In genomic region chr1:156118175-156118868, GRCh38 we compare ENCODE assay signal across 9 cellular contexts. TPM values are rescaled to one million over a fixed set of nuclear protein-coding genes. Genes with fewer than 3 reads are reported as not detected.
DNase-seq lines count a peak whose midpoint lies in the region; FAIRE-seq and TF ChIP-seq lines count a peak whose summit lies in the region.
"Had no signal": no experiment of that assay in that cellular context is flagged by ENCODE, and none has a peak within 500 bp of the region (broad histone marks: within the 10 kb centered on the region; RNA-seq: fewer than 3 reads in every experiment).

No MANE protein-coding gene starts in this region.

- peaks cover 9% of the 10 kb centered on the region for H3K79me2 ChIP-seq in mesendoderm (ENCODE audit: control insufficient read depth, insufficient read depth, low read length)

- H3K36me3 ChIP-seq in duodenal mucosa (ENCODE audit: control insufficient read depth in 1 of 2, insufficient read depth in 2 of 2, low read length in 2 of 2) (no peaks in the 10 kb centered on the region), mesendoderm (ENCODE audit: control insufficient read depth, insufficient read depth, low read length) (no peaks in the 10 kb centered on the region), vagina (no peaks in the 10 kb centered on the region)

- FAIRE-seq in D721Med (lab: Jason Lieb, UNC): no peak

- H3K18ac ChIP-seq in mesendoderm (ENCODE audit: low read length): no peak overlapping the region

- H4K5ac ChIP-seq in mesendoderm (ENCODE audit: low read length): no peak overlapping the region

- no peak overlapping the region for H2AK5ac ChIP-seq in mesendoderm (ENCODE audit: low read length)

- no peak overlapping the region for H2BK5ac ChIP-seq in mesendoderm (ENCODE audit: low read length)

- peak overlapping the region; percentile 30 for H3K56ac ChIP-seq in mesendoderm (ENCODE audit: low read length)

- no peak overlapping the region for H4K8ac ChIP-seq in mesendoderm (ENCODE audit: low read depth, low read length)

- H3K23ac ChIP-seq in mesendoderm (ENCODE audit: low read length): no peak overlapping the region

- H3K27me3 ChIP-seq in duodenal mucosa (ENCODE audit: control insufficient read depth in 1 of 2, insufficient read depth in 2 of 2, low read length in 2 of 2) (no peaks in the 10 kb centered on the region), mesendoderm (ENCODE audit: insufficient read depth, low read length, poor library complexity) (no peaks in the 10 kb centered on the region), vagina (no peaks in the 10 kb centered on the region)

- H3K4me1 ChIP-seq in duodenal mucosa (ENCODE audit: control insufficient read depth in 1 of 2, insufficient read depth in 2 of 2, low read length in 2 of 2) (peaks cover 52 to 74% of the 10 kb centered on the region in 2 donors), mesendoderm (ENCODE audit: control insufficient read depth, low read depth, low read length) (peaks cover 12% of the 10 kb centered on the region), vagina (peaks cover 80% of the 10 kb centered on the region)

- H3K4ac ChIP-seq in mesendoderm (ENCODE audit: low read depth, low read length): no peak overlapping the region

- intact Hi-C loops in vagina (cut with DNase I): no loop called here

- TF ChIP-seq POLR2A in vagina (IDR thresholded peaks at IDR 0.05): peak in 1 of 2 donors; percentile 33

- peak overlapping the region; percentile 82 for H3K27ac ChIP-seq in duodenal mucosa (ENCODE audit: low read depth, low read length)
- no peak overlapping the region for H3K27ac ChIP-seq in mesendoderm (ENCODE audit: low read depth, low read length)
- H3K27ac ChIP-seq in vagina: peak overlapping the region; percentile 97

- TF ChIP-seq CTCF in vagina (IDR thresholded peaks at IDR 0.05) (no peak), D721Med (IDR thresholded peaks at IDR 0.05; ENCODE audit: insufficient read depth, missing control alignments) (no peak)

- no peak overlapping the region for H3K4me2 ChIP-seq in mesendoderm (ENCODE audit: low read length)

- peaks cover 11% of the 10 kb centered on the region for H3K79me1 ChIP-seq in mesendoderm (ENCODE audit: low read length)

- no CpG with 5 or more reads among the region's 8 CpGs for whole genome bisulfite sequencing in mesendoderm (ENCODE audit: extremely low coverage, insufficient coverage, low lambda C conversion rate)

- peak; percentile 63 for DNase-seq in activated effector memory CD4-positive, alpha-beta T cell treated with anti-CD3 and anti-CD28 coated beads, Interleukin-2, amount 50 U/mL, for 16 hours
- DNase-seq in activated effector memory CD4-positive, alpha-beta T cell treated with Interleukin-2 at 50 U/mL for 16 hours: no peak
- no peak for DNase-seq in mesendoderm
- no peak for DNase-seq in vagina (ENCODE audit: extremely low spot score in 2 of 2)
- DNase-seq in D341Med (ENCODE audit: low spot score): no peak
- DNase-seq in D721Med (ENCODE audit: insufficient read length, low spot score): no peak
- no peak for DNase-seq in activated naive CD4-positive, alpha-beta T cell treated with Interleukin-2 at 50 U/mL for 16 hours
- DNase-seq: NCI-H446 had no signal

- H3K4me3 ChIP-seq in duodenal mucosa (ENCODE audit: low read depth in 1 of 2, low read length in 2 of 2) (peak overlapping the region; percentile 64 to 65), mesendoderm (ENCODE audit: low read length) (no peak overlapping the region), vagina (peak overlapping the region; percentile 100)

- no peak overlapping the region for H2BK15ac ChIP-seq in mesendoderm (replicated peaks; ENCODE audit: low read depth)

- H3K9me3 ChIP-seq in duodenal mucosa (ENCODE audit: control insufficient read depth in 1 of 2, low read length in 2 of 2) (no peaks in the 10 kb centered on the region), vagina (no peaks in the 10 kb centered on the region)

- H2BK120ac ChIP-seq in mesendoderm (ENCODE audit: low read depth, low read length): no peak overlapping the region

- H3K9ac ChIP-seq in duodenal mucosa (ENCODE audit: low read depth in 1 of 2, low read length in 2 of 2): peak overlapping the region; percentile 72 to 74
- H3K9ac ChIP-seq in mesendoderm (ENCODE audit: low read length): peak overlapping the region; percentile 22

RNA-seq across cellular contexts. Expression of gene LMNA, which starts 3.8 kb away (rescaled TPM):
- 59.4 TPM for polyA plus RNA-seq in mesendoderm (2013, experiment 1 of 2)
- polyA plus RNA-seq in mesendoderm (2013, experiment 2 of 2): 59.0 TPM
- total RNA-seq in vagina: 436 TPM

RNA-seq across cellular contexts. Expression of gene SEMA4A, which starts 35.1 kb away (rescaled TPM):
- 1.3 TPM for polyA plus RNA-seq in mesendoderm (2013, experiment 1 of 2)
- 1.1 TPM for polyA plus RNA-seq in mesendoderm (2013, experiment 2 of 2)
- 18.7 TPM for total RNA-seq in vagina

RNA-seq across cellular contexts. Expression of gene MEX3A, which starts 36.1 kb away (rescaled TPM):
- 44.2 TPM for polyA plus RNA-seq in mesendoderm (2013, experiment 1 of 2)
- 43.0 TPM for polyA plus RNA-seq in mesendoderm (2013, experiment 2 of 2)
- total RNA-seq in vagina: 1.2 TPM

RNA-seq across cellular contexts. Expression of gene RAB25, which starts 57.4 kb away (rescaled TPM):
- 49.9 TPM for polyA plus RNA-seq in mesendoderm (2013, experiment 1 of 2)
- 48.3 TPM for polyA plus RNA-seq in mesendoderm (2013, experiment 2 of 2)
- 52.1 TPM for total RNA-seq in vagina
